ENCODE assay signal across 23 cellular contexts in the genomic region with DNA sequence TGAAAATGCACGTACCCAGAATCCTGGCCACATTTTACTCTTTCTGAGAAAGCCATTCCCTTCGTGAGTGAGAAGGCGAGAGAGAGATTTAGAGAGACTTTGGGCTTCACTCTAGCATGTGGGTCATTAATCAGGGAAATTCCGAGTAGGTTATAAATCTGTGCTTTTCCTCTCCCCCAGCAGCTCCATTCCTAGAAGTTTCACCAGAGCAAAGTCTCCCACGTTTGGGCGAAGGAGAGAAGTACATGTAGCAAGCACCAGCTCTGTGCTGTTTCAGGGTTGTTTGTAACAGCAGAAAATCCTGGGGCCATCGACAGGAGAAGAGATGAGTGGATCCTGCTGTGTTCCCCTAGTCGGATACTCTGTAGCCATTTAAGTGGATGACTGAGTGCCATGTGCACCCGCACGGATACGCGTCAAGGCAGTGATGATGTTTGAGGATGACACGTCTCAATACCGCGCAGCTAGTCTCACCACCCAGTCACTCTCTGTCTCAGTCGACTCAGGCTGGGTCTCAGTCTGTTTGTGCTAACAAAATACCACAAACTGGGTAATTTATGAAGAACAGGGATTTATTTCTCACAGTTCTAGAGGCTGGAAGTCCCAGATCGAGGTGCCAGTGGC.
A peak's percentile ranks its signal among the peaks of the same experiment; 100 is the strongest.
DNase-seq lines count a peak whose midpoint lies in the region; ATAC-seq, FAIRE-seq and TF ChIP-seq lines count a peak whose summit lies in the region.
"Had no signal": no experiment of that assay in that cellular context is flagged by ENCODE, and none has a peak within 500 bp of the region (broad histone marks: within the 10 kb centered on the region; RNA-seq: fewer than 3 reads in every experiment).

No MANE protein-coding gene starts in this region.

- H2AFZ ChIP-seq in HepG2 (ENCODE audit: low read length) = no peak overlapping the region
- H2AFZ ChIP-seq in trophoblast cell (ENCODE audit: insufficient read depth, low read length, poor library complexity) = no peak overlapping the region

- H3K4me3 ChIP-seq in HepG2 (replicated peaks in 1 of 3; ENCODE audit: insufficient read depth in 1 of 3, low read depth in 2 of 3, low read length in 3 of 3) = no peak overlapping the region
- no peak overlapping the region for H3K4me3 ChIP-seq in right lobe of liver
- no peak overlapping the region for H3K4me3 ChIP-seq in trophoblast cell (ENCODE audit: low read depth, low read length)
- H3K4me3 ChIP-seq in uterus = no peak overlapping the region
- H3K4me3 ChIP-seq in effector memory CD4-positive, alpha-beta T cell (ENCODE audit: insufficient read depth, low read depth, low read length, poor library complexity, severe bottlenecking) = no peak overlapping the region
- H3K4me3 ChIP-seq: A549, BLaER1, GM12878 had no signal

- CTCF ChIA-PET in HepG2 (lab: Yijun Ruan, JAX; ENCODE audit: low intra/inter-chr PET ratio, low total read pairs) = no interaction called here
- CTCF ChIA-PET in MCF 10A (lab: Yijun Ruan, JAX) = interaction anchor here (0.6 kb wide), 1 partner anchor 39 kb away, joined by 3 read pairs; no protein-coding TSS in a partner anchor

- H3K9me3 ChIP-seq in HepG2 (ENCODE audit: low read length) (no peaks in the 10 kb centered on the region), right lobe of liver (no peaks in the 10 kb centered on the region), trophoblast cell (ENCODE audit: insufficient read depth, low read depth, low read length) (peaks cover 20% of the 10 kb centered on the region), uterus (no peaks in the 10 kb centered on the region)
- H3K9me3 ChIP-seq in effector memory CD4-positive, alpha-beta T cell (ENCODE audit: control insufficient read depth, low read length) = no peaks in the 10 kb centered on the region
- H3K9me3 ChIP-seq: BLaER1 had no signal

- H3K27ac Mint-ChIP-seq in MCF 10A (ENCODE audit: low read depth, unreplicated experiment) = no peak overlapping the region
- H3K27ac Mint-ChIP-seq: CD14-positive monocyte; CD4-positive, alpha-beta memory T cell; HFFc6; IgD-negative memory B cell had no signal

- no peak overlapping the region for H4K12ac ChIP-seq in trophoblast cell (ENCODE audit: low read depth, low read length)

- intact Hi-C loops in HepG2 (cut with micrococcal nuclease; ENCODE audit: unreplicated experiment) (loop anchor here (10.0 kb wide), 1 partner anchor 58 kb away; no protein-coding TSS in a partner anchor), right lobe of liver (cut with DNase I) (no loop called here), uterus (cut with DNase I; ENCODE audit: low total_unique reads) (no loop called here), MCF 10A (cut with micrococcal nuclease) (no loop called here)

- H3K36me3 ChIP-seq in HepG2 (replicated peaks in 1 of 2; ENCODE audit: control insufficient read depth in 1 of 2, insufficient read depth in 2 of 2, low read length in 2 of 2) (no peaks in the 10 kb centered on the region), right lobe of liver (no peaks in the 10 kb centered on the region), trophoblast cell (ENCODE audit: control insufficient read depth in 1 of 2, insufficient read depth in 2 of 2, low read length in 2 of 2) (no peaks in the 10 kb centered on the region), uterus (no peaks in the 10 kb centered on the region)
- no peaks in the 10 kb centered on the region for H3K36me3 ChIP-seq in effector memory CD4-positive, alpha-beta T cell (ENCODE audit: control insufficient read depth, insufficient read depth, low read length)
- H3K36me3 ChIP-seq: BLaER1 had no signal

- TF ChIP-seq RAD21 in HepG2 (CRISPR knock-in tag; IDR thresholded peaks at IDR 0.05) = no peak

- TF ChIP-seq POLR2A in HepG2 (IDR thresholded peaks at IDR 0.05; ENCODE audit: insufficient read depth in 1 of 2, low read depth in 2 of 2, low read length in 2 of 2) (no peak), right lobe of liver (IDR thresholded peaks at IDR 0.05) (no peak), uterus (IDR thresholded peaks at IDR 0.05) (no peak)

- H3K79me1 ChIP-seq in trophoblast cell (ENCODE audit: low read length) = no peaks in the 10 kb centered on the region

- no peak overlapping the region for H2BK5ac ChIP-seq in trophoblast cell (ENCODE audit: low read depth, low read length, poor library complexity)

- TF ChIP-seq CTCF in HepG2 (CRISPR knock-in tag; IDR thresholded peaks at IDR 0.05) = no peak
- TF ChIP-seq CTCF in right lobe of liver (IDR thresholded peaks at IDR 0.05) = no peak
- TF ChIP-seq CTCF in uterus (IDR thresholded peaks at IDR 0.05) = peak in 2 of 4 experiments; percentile 4 to 13
- no peak for TF ChIP-seq CTCF in MCF 10A (IDR thresholded peaks at IDR 0.05; ENCODE audit: unreplicated experiment)

- peaks cover 30% of the 10 kb centered on the region for H3K9me3 Mint-ChIP-seq in MCF 10A (ENCODE audit: unreplicated experiment)

- no peak overlapping the region for H3K4ac ChIP-seq in trophoblast cell (ENCODE audit: low read depth, low read length)

- H4K91ac ChIP-seq in trophoblast cell (ENCODE audit: low read depth, low read length) = no peak overlapping the region

- H3K79me2 ChIP-seq in HepG2 (ENCODE audit: insufficient read depth, low read length) (no peaks in the 10 kb centered on the region), trophoblast cell (ENCODE audit: control insufficient read depth, insufficient read depth, low read length, poor library complexity) (no peaks in the 10 kb centered on the region)

- DNase-seq in HepG2 (ENCODE audit: low spot score) (no peak), right lobe of liver (no peak), left kidney (ENCODE audit: low read depth, low spot score) (peak; percentile 95), trophoblast cell (peak; percentile 11 to 55), uterus (peak; percentile 35 to 62), MCF 10A (ENCODE audit: unreplicated experiment) (no peak)
- DNase-seq in effector memory CD4-positive, alpha-beta T cell = no peak
- DNase-seq: CD4-positive, alpha-beta memory T cell; DMS153; DMS79; GOT3; H7; HFFc6 had no signal

- H3K9ac ChIP-seq in HepG2 (ENCODE audit: insufficient read depth, low read depth, low read length) (peak overlapping the region; percentile 30; the same call in 1 of the 2 replicates), trophoblast cell (ENCODE audit: low read length) (no peak overlapping the region)
- H3K9ac ChIP-seq: BLaER1 had no signal

- POLR2A ChIA-PET in HepG2 (lab: Yijun Ruan, JAX) (interaction anchor here (0.6 to 5.6 kb wide), 2 partner anchors 17 to 133 kb away, joined by 3 to 52 read pairs; a partner anchor contains a TSS), MCF 10A (lab: Yijun Ruan, JAX) (no interaction called here)

- no peak overlapping the region for H3K18ac ChIP-seq in trophoblast cell (ENCODE audit: low read length)

- H3K27me3 ChIP-seq in HepG2 (ENCODE audit: control insufficient read depth in 1 of 2, insufficient read depth in 2 of 2, low read length in 2 of 2) (no peaks in the 10 kb centered on the region), right lobe of liver (no peaks in the 10 kb centered on the region), trophoblast cell (ENCODE audit: insufficient read depth, low read length) (no peaks in the 10 kb centered on the region), uterus (no peaks in the 10 kb centered on the region)
- no peaks in the 10 kb centered on the region for H3K27me3 ChIP-seq in effector memory CD4-positive, alpha-beta T cell (replicated peaks; ENCODE audit: control insufficient read depth, insufficient read depth, low read length, poor library complexity, severe bottlenecking)
- H3K27me3 ChIP-seq: BLaER1 had no signal

- peaks cover 5% of the 10 kb centered on the region for H3K36me3 Mint-ChIP-seq in MCF 10A (ENCODE audit: insufficient read depth, unreplicated experiment)
- H3K36me3 Mint-ChIP-seq: CD14-positive monocyte, IgD-negative memory B cell had no signal

- no peak overlapping the region for H3K23ac ChIP-seq in trophoblast cell (ENCODE audit: low read length)

- H3K4me2 ChIP-seq in HepG2 (ENCODE audit: low read depth, low read length) (no peak overlapping the region), trophoblast cell (ENCODE audit: low read length) (no peak overlapping the region)
- H3K4me2 ChIP-seq: A549, BLaER1 had no signal

- TF ChIP-seq EP300 in HepG2 (IDR thresholded peaks at IDR 0.05; ENCODE audit: low read depth in 2 of 2, low read length in 2 of 2) = no peak
- TF ChIP-seq EP300 in HepG2 (CRISPR knock-in tag; IDR thresholded peaks at IDR 0.05; ENCODE audit: borderline replicate concordance) = no peak

- H4K8ac ChIP-seq in trophoblast cell (ENCODE audit: low read depth, low read length) = no peak overlapping the region

- H3K27ac ChIP-seq in HepG2 (ENCODE audit: extremely low read length, insufficient read depth, low read length) (peak overlapping the region; percentile 94), right lobe of liver (no peak overlapping the region), trophoblast cell (ENCODE audit: low read depth, low read length) (no peak overlapping the region), uterus (peak overlapping the region; percentile 13 to 62)
- H3K27ac ChIP-seq in effector memory CD4-positive, alpha-beta T cell (ENCODE audit: insufficient read depth, low read length, poor library complexity, severe bottlenecking) = no peak overlapping the region
- H3K27ac ChIP-seq: 22Rv1, A549, BLaER1, HL-60 had no signal

- H2AK5ac ChIP-seq in trophoblast cell (ENCODE audit: low read length) = no peak overlapping the region

- peaks cover 97% of the 10 kb centered on the region for H3K4me1 ChIP-seq in HepG2 (ENCODE audit: insufficient read depth, low read length)
- H3K4me1 ChIP-seq in right lobe of liver = no peaks in the 10 kb centered on the region
- no peaks in the 10 kb centered on the region for H3K4me1 ChIP-seq in trophoblast cell (ENCODE audit: control insufficient read depth in 1 of 2, insufficient read depth in 2 of 2, low read length in 2 of 2)
- peaks cover 6 to 9% of the 10 kb centered on the region in 2 donors for H3K4me1 ChIP-seq in uterus
- no peaks in the 10 kb centered on the region for H3K4me1 ChIP-seq in effector memory CD4-positive, alpha-beta T cell (ENCODE audit: control insufficient read depth, insufficient read depth, low read length, poor library complexity, severe bottlenecking)
- H3K4me1 ChIP-seq: A549, BLaER1 had no signal

- H3K4me3 Mint-ChIP-seq in MCF 10A (ENCODE audit: unreplicated experiment) = no peak overlapping the region
- H3K4me3 Mint-ChIP-seq: CD14-positive monocyte; CD4-positive, alpha-beta memory T cell; HFFc6; IgD-negative memory B cell had no signal

- H2BK12ac ChIP-seq in trophoblast cell (ENCODE audit: low read length) = no peak overlapping the region

- in situ Hi-C loops in HepG2 (cut with HindIII; ENCODE audit: extremely low pct_ligation_motif_present, low pct_unique_long_range_greater_than_20kb) = no loop called here

- ATAC-seq in HepG2 (no peak), right lobe of liver (no peak), HG03565 (IDR thresholded peaks at IDR 0.05; ENCODE audit: unreplicated experiment) (no peak)
- ATAC-seq: A549, GM12878, HCT116 had no signal

- no peak for FAIRE-seq in HepG2 (lab: Jason Lieb, UNC)
- FAIRE-seq: A549, GM12878, HTR-8/SVneo had no signal

- no peaks in the 10 kb centered on the region for H3K27me3 Mint-ChIP-seq in MCF 10A (ENCODE audit: insufficient read depth, unreplicated experiment)

- no peaks in the 10 kb centered on the region for H3K4me1 Mint-ChIP-seq in MCF 10A (ENCODE audit: insufficient read depth, unreplicated experiment)
- H3K4me1 Mint-ChIP-seq: CD14-positive monocyte; CD4-positive, alpha-beta memory T cell; IgD-negative memory B cell had no signal

- no peak overlapping the region for H3K14ac ChIP-seq in trophoblast cell (ENCODE audit: low read length)

- 93% methylated on average over 17 of the region's 17 CpGs for WGBS in HepG2 (ENCODE audit: low lambda C conversion rate)
- 68% methylated on average over 12 of the region's 17 CpGs for WGBS in right lobe of liver (ENCODE audit: insufficient coverage, low coverage, low lambda C conversion rate, missing lambda C conversion rate)
- no CpG with 5 or more reads among the region's 17 CpGs for WGBS in trophoblast cell (ENCODE audit: extremely low coverage, insufficient coverage, insufficient read length)

- no peak overlapping the region for H2BK120ac ChIP-seq in trophoblast cell (ENCODE audit: insufficient read depth, low read length, poor library complexity)

- no peaks in the 10 kb centered on the region for H4K20me1 ChIP-seq in HepG2 (ENCODE audit: insufficient read depth, low read length)
- H4K20me1 ChIP-seq: BLaER1 had no signal

- no TSS peak for BruUV-seq in HepG2 (replicated peaks; lab: Mats Ljungman, UMichigan)
- no TSS peak for BruUV-seq in MCF 10A (replicated peaks; lab: Mats Ljungman, UMichigan)

Comparison
In these comparisons a context has a peak if more than half of its experiments do, and no peak if none do; other contexts are left out.
1. H3K27ac ChIP-seq: peak in HepG2 (single experiment) and uterus (2 of 2); none in right lobe of liver (0 of 3), trophoblast cell (single experiment) and effector memory CD4-positive, alpha-beta T cell (single experiment).
2. DNase-seq: peak in left kidney (single experiment), trophoblast cell (2 of 2) and uterus (2 of 2); none in HepG2 (single experiment), right lobe of liver (0 of 3), MCF 10A (single experiment) and effector memory CD4-positive, alpha-beta T cell (0 of 3).